ENCODE assay signal across 8 cellular contexts in genomic region chr1:91697322-91698260, GRCh38.
DNase-seq lines count a peak whose midpoint lies in the region; ATAC-seq and TF ChIP-seq lines count a peak whose summit lies in the region.

No MANE protein-coding gene starts in this region.

- WGBS in body of pancreas, 2 donors: 25 to 47% methylated on average over 5 of the region's 5 CpGs

- TF ChIP-seq POLR2A in body of pancreas (IDR thresholded peaks at IDR 0.05): no peak

- H3K4me3 Mint-ChIP-seq in T-helper 17 cell: peak overlapping the region; percentile 69

- peak; percentile 78 for ATAC-seq in T-helper 17 cell
- ATAC-seq in body of pancreas: no peak

- peak; percentile 56 for DNase-seq in GM12865 (ENCODE audit: low read depth)
- peak; percentile 62 for DNase-seq in HCEC 1CT
- DNase-seq in T-helper 17 cell: no peak
- DNase-seq in fibroblast of pulmonary artery (ENCODE audit: low read depth): peak; percentile 86
- DNase-seq in body of pancreas: no peak
- no peak for DNase-seq in colonic mucosa
- no peak for DNase-seq in DMS153 (lab: John Stamatoyannopoulos, UW)
- DNase-seq in effector CD4-positive, alpha-beta T cell: no peak

- intact Hi-C loops in body of pancreas (cut with DNase I) (no loop called here), colonic mucosa (cut with DNase I) (no loop called here)

- H3K27me3 Mint-ChIP-seq in T-helper 17 cell: no peaks in the 10 kb centered on the region

- H3K9me3 ChIP-seq in T-helper 17 cell (ENCODE audit: control insufficient read depth, low read length, poor library complexity, severe bottlenecking) (no peaks in the 10 kb centered on the region), body of pancreas (no peaks in the 10 kb centered on the region), colonic mucosa (no peaks in the 10 kb centered on the region)

- H3K27ac ChIP-seq in body of pancreas (no peak overlapping the region), colonic mucosa (no peak overlapping the region)

- peaks cover 22% of the 10 kb centered on the region for H3K4me1 Mint-ChIP-seq in T-helper 17 cell

- H3K36me3 ChIP-seq in body of pancreas (replicated peaks in 1 of 2; ENCODE audit: insufficient read depth in 1 of 2, low read depth in 2 of 2) (no peaks in the 10 kb centered on the region), colonic mucosa (no peaks in the 10 kb centered on the region)

- H3K9ac ChIP-seq in colonic mucosa (ENCODE audit: low read depth in 2 of 2, low read length in 2 of 2): no peak overlapping the region

- peaks cover 42% of the 10 kb centered on the region for H3K4me1 ChIP-seq in body of pancreas
- H3K4me1 ChIP-seq in colonic mucosa: no peaks in the 10 kb centered on the region

- no peak overlapping the region for H3K4me3 ChIP-seq in GM12865 (ENCODE audit: low read depth, low read length)
- H3K4me3 ChIP-seq in fibroblast of pulmonary artery (replicated peaks; ENCODE audit: low read depth, low read length): peak overlapping the region; percentile 21
- H3K4me3 ChIP-seq in body of pancreas: no peak overlapping the region
- no peak overlapping the region for H3K4me3 ChIP-seq in colonic mucosa

- H3K27ac Mint-ChIP-seq in T-helper 17 cell: peak overlapping the region; percentile 85

- no peaks in the 10 kb centered on the region for H3K27me3 ChIP-seq in body of pancreas
- no peaks in the 10 kb centered on the region for H3K27me3 ChIP-seq in colonic mucosa

- TF ChIP-seq CTCF in GM12865 (IDR thresholded peaks at IDR 0.05; ENCODE audit: insufficient read depth, low read depth, low read length, missing control alignments) (no peak), fibroblast of pulmonary artery (IDR thresholded peaks at IDR 0.05; ENCODE audit: low read length, missing control alignments) (no peak), body of pancreas (IDR thresholded peaks at IDR 0.05) (no peak), colonic mucosa (IDR thresholded peaks at IDR 0.05) (no peak)

- H3K36me3 Mint-ChIP-seq in T-helper 17 cell (ENCODE audit: low read depth): peaks cover 6% of the 10 kb centered on the region

Comparison
In these comparisons a context has a peak if more than half of its experiments do, and no peak if none do; other contexts are left out.
1. DNase-seq: peak in GM12865 (single experiment), HCEC 1CT (single experiment) and fibroblast of pulmonary artery (single experiment); none in T-helper 17 cell (0 of 3), body of pancreas (0 of 4), colonic mucosa (single experiment), DMS153 (single experiment) and effector CD4-positive, alpha-beta T cell (single experiment).